In genomic region chr3:122966045-122966444, GRCh38 we compare ENCODE assay signal across 22 cellular contexts.
"Had no signal": no experiment of that assay in that cellular context is flagged by ENCODE, and none has a peak within 500 bp of the region (broad histone marks: within the 10 kb centered on the region; RNA-seq: fewer than 3 reads in every experiment).

No MANE protein-coding gene starts in this region.

- DNase-seq: esophagus squamous epithelium; foreskin fibroblast; glutamatergic neuron; islet precursor cell; mammary epithelial cell; naive thymus-derived CD4-positive, alpha-beta T cell; nephron progenitor cell; psoas muscle; retina; spleen; stimulated activated CD4-positive, alpha-beta T cell treated with anti-CD3 and anti-CD28 coated beads, Interleukin-15, amount 100 ng/mL, for 24 hours; stimulated activated CD4-positive, alpha-beta T cell treated with anti-CD3 and anti-CD28 coated beads, Interleukin-1b, Interleukin-23, amount 100 ng/mL, for 48 hours; stimulated activated CD4-positive, alpha-beta T cell treated with anti-CD3 and anti-CD28 coated beads, Interleukin-4, amount 100 ng/mL, for 24 hours; testis; upper lobe of right lung had no signal

- H3K27me3 ChIP-seq: gastroesophageal sphincter, testis, tibial nerve, upper lobe of right lung, vagina had no signal

- H3K4me1 Mint-ChIP-seq: naive thymus-derived CD4-positive, alpha-beta T cell; stimulated activated memory B cell treated with anti-CD40 and anti-IgM and Interleukin-4, amounts not matched to agents 10 μg/mL and 1 μg/mL and 100 μg/mL, for 72 hours had no signal

- H3K36me3 ChIP-seq: esophagus squamous epithelium, gastroesophageal sphincter, spleen, tibial nerve, upper lobe of right lung, vagina had no signal

- H3K4me1 ChIP-seq: spleen had no signal

- H3K9me3 Mint-ChIP-seq: nephron progenitor cell; stimulated activated memory B cell treated with anti-CD40 and anti-IgM and Interleukin-4, amounts not matched to agents 10 μg/mL and 1 μg/mL and 100 μg/mL, for 72 hours; stimulated activated naive CD8-positive, alpha-beta T cell treated with anti-CD3 and anti-CD28 coated beads, Interleukin-15, Interleukin-2, amounts not matched to agents 100 ng/mL and 50 ng/mL, for 24 hours had no signal

- H3K9me3 ChIP-seq: esophagus squamous epithelium, gastroesophageal sphincter, psoas muscle, spleen, testis, tibial nerve, upper lobe of right lung, vagina had no signal

- H3K27me3 Mint-ChIP-seq: stimulated activated naive CD8-positive, alpha-beta T cell treated with anti-CD3 and anti-CD28 coated beads, Interleukin-15, Interleukin-2, amounts not matched to agents 100 ng/mL and 50 ng/mL, for 24 hours had no signal

- H3K4me3 Mint-ChIP-seq: naive thymus-derived CD4-positive, alpha-beta T cell; nephron progenitor cell; stimulated activated memory B cell treated with anti-CD40 and anti-IgM and Interleukin-4, amounts not matched to agents 10 μg/mL and 1 μg/mL and 100 μg/mL, for 72 hours; stimulated activated naive CD8-positive, alpha-beta T cell treated with anti-CD3 and anti-CD28 coated beads, Interleukin-15, Interleukin-2, amounts not matched to agents 100 ng/mL and 50 ng/mL, for 24 hours had no signal

- H3K4me3 ChIP-seq: esophagus squamous epithelium, gastroesophageal sphincter, psoas muscle, spleen, testis, tibial nerve, upper lobe of right lung, vagina had no signal

- H3K27ac Mint-ChIP-seq: naive thymus-derived CD4-positive, alpha-beta T cell; nephron progenitor cell; stimulated activated memory B cell treated with anti-CD40 and anti-IgM and Interleukin-4, amounts not matched to agents 10 μg/mL and 1 μg/mL and 100 μg/mL, for 72 hours; stimulated activated naive CD8-positive, alpha-beta T cell treated with anti-CD3 and anti-CD28 coated beads, Interleukin-15, Interleukin-2, amounts not matched to agents 100 ng/mL and 50 ng/mL, for 24 hours had no signal

- ATAC-seq: gastroesophageal sphincter; left lobe of liver; naive thymus-derived CD4-positive, alpha-beta T cell; psoas muscle; sciatic nerve; stimulated activated memory B cell treated with anti-CD40 and anti-IgM and Interleukin-4, amounts not matched to agents 10 μg/mL and 1 μg/mL and 100 μg/mL, for 72 hours; upper lobe of right lung had no signal

- H3K36me3 Mint-ChIP-seq: naive thymus-derived CD4-positive, alpha-beta T cell; stimulated activated memory B cell treated with anti-CD40 and anti-IgM and Interleukin-4, amounts not matched to agents 10 μg/mL and 1 μg/mL and 100 μg/mL, for 72 hours had no signal
